9 cellular contexts compared by ENCODE assay signal in genomic region chr16:81940781-81941560, GRCh38.
DNase-seq lines count a peak whose midpoint lies in the region; ATAC-seq, FAIRE-seq and TF ChIP-seq lines count a peak whose summit lies in the region.
"Had no signal": no experiment of that assay in that cellular context is flagged by ENCODE, and none has a peak within 500 bp of the region (broad histone marks: within the 10 kb centered on the region; RNA-seq: fewer than 3 reads in every experiment).

No MANE protein-coding gene starts in this region.

- WGBS in small intestine, 3 donors = 36 to 56% (median 50%) methylated on average over 3 of the region's 3 CpGs

- H3K27ac ChIP-seq in small intestine (ENCODE audit: low read depth in 1 of 2, low read length in 1 of 2) = no peak overlapping the region
- H3K27ac ChIP-seq: neutrophil had no signal

- peak; percentile 60 for TF ChIP-seq CTCF in fibroblast of villous mesenchyme (IDR thresholded peaks at IDR 0.05; ENCODE audit: insufficient read depth, low read depth, low read length)

- peak; percentile 49 for FAIRE-seq in small intestine (lab: Jason Lieb, UNC)
- no peak for FAIRE-seq in RCC 7860 (lab: Jason Lieb, UNC)

- no peak for ATAC-seq in HG02840 (IDR thresholded peaks at IDR 0.05; ENCODE audit: low FRiP score, unreplicated experiment)

- no peaks in the 10 kb centered on the region for H3K4me1 ChIP-seq in small intestine (ENCODE audit: control insufficient read depth in 2 of 2, insufficient read depth in 1 of 2, low read depth in 1 of 2, low read length in 1 of 2)

- H3K27me3 ChIP-seq in small intestine (ENCODE audit: control insufficient read depth in 2 of 2, insufficient read depth in 2 of 2, low read length in 2 of 2) = no peaks in the 10 kb centered on the region
- H3K27me3 ChIP-seq: neutrophil had no signal

- peaks cover 0 to 10% of the 10 kb centered on the region in 2 donors for H3K36me3 ChIP-seq in small intestine (ENCODE audit: control insufficient read depth in 2 of 2, insufficient read depth in 2 of 2, low read length in 2 of 2)

- in situ Hi-C loops in Caki2 (cut with HindIII; ENCODE audit: low pct_unique_long_range_greater_than_20kb, low sequenced_read_pairs) (no loop called here), SK-MEL-5 (cut with HindIII; ENCODE audit: low pct_unique_long_range_greater_than_20kb, low sequenced_read_pairs) (no loop called here)

- H3K4me3 ChIP-seq in fibroblast of villous mesenchyme (ENCODE audit: low read depth, low read length) (no peak overlapping the region), small intestine (ENCODE audit: low read depth in 1 of 2, low read length in 2 of 2) (no peak overlapping the region)

- no peaks in the 10 kb centered on the region for H3K9me3 ChIP-seq in small intestine (ENCODE audit: control insufficient read depth, low read depth)
- H3K9me3 ChIP-seq: neutrophil had no signal

- peak; percentile 38 for DNase-seq in Caki2 (ENCODE audit: low read depth)
- DNase-seq in HuH-7 (ENCODE audit: low spot score) = peak; percentile 47
- DNase-seq in SK-MEL-5 (ENCODE audit: low read depth, low spot score) = peak; percentile 48
- peak; percentile 75 for DNase-seq in fibroblast of villous mesenchyme (ENCODE audit: low read depth)
- DNase-seq in small intestine = peak; percentile 60
- no peak for DNase-seq in NCI-H774 (lab: John Stamatoyannopoulos, UW)
- no peak for DNase-seq in RCC 7860 (ENCODE audit: low spot score)

Comparison
In these comparisons a context has a peak if more than half of its experiments do, and no peak if none do; other contexts are left out.
1. DNase-seq: peak in Caki2 (single experiment), HuH-7 (single experiment), SK-MEL-5 (single experiment), fibroblast of villous mesenchyme (single experiment) and small intestine (single experiment); none in NCI-H774 (single experiment) and RCC 7860 (single experiment).